Comparison of ENCODE assay signal across 17 cellular contexts in genomic region chr9:88749420-88749819, GRCh38.
DNase-seq lines count a peak whose midpoint lies in the region; ATAC-seq, FAIRE-seq and TF ChIP-seq lines count a peak whose summit lies in the region.
"Had no signal": no experiment of that assay in that cellular context is flagged by ENCODE, and none has a peak within 500 bp of the region (broad histone marks: within the 10 kb centered on the region; RNA-seq: fewer than 3 reads in every experiment).

No MANE protein-coding gene starts in this region.

- H3K36me3 ChIP-seq in astrocyte (ENCODE audit: insufficient read depth, low read length) = no peaks in the 10 kb centered on the region
- H3K36me3 ChIP-seq: Peyer's patch, WERI-Rb-1 had no signal

- no peak overlapping the region for H3K9ac ChIP-seq in astrocyte (ENCODE audit: low read length)

- peaks cover 1% of the 10 kb centered on the region for H3K36me3 Mint-ChIP-seq in astrocyte (ENCODE audit: low read depth, unreplicated experiment)
- no peaks in the 10 kb centered on the region for H3K36me3 Mint-ChIP-seq in activated CD4-positive, alpha-beta memory T cell treated with anti-CD3 and anti-CD28 coated beads, Interleukin-2, amount 10 ng/mL, durations not matched to agents 7 days and 5 days (ENCODE audit: low read depth)

- H3K27ac ChIP-seq in astrocyte (ENCODE audit: low read depth, low read length) = no peak overlapping the region
- H3K27ac ChIP-seq in foreskin keratinocyte = no peak overlapping the region
- H3K27ac ChIP-seq: WERI-Rb-1 had no signal

- H3K4me1 ChIP-seq in astrocyte (ENCODE audit: insufficient read depth, low read length) (peaks cover 33% of the 10 kb centered on the region), foreskin keratinocyte (no peaks in the 10 kb centered on the region)

- CTCF ChIA-PET in activated CD4-positive, alpha-beta memory T cell treated with anti-CD3 and anti-CD28 coated beads, Interleukin-2, amount 10 ng/mL, durations not matched to agents 7 days and 5 days (lab: Charles Lee) = no interaction called here

- H3K4me2 ChIP-seq in astrocyte (ENCODE audit: low read length) = no peak overlapping the region

- POLR2A ChIA-PET in activated CD4-positive, alpha-beta memory T cell treated with anti-CD3 and anti-CD28 coated beads, Interleukin-2, amount 10 ng/mL, durations not matched to agents 7 days and 5 days (lab: Charles Lee) = no interaction called here

- no peak for FAIRE-seq in astrocyte (lab: Jason Lieb, UNC)

- no peaks in the 10 kb centered on the region for H3K9me3 Mint-ChIP-seq in astrocyte (ENCODE audit: unreplicated experiment)
- H3K9me3 Mint-ChIP-seq in activated CD4-positive, alpha-beta memory T cell treated with anti-CD3 and anti-CD28 coated beads, Interleukin-2, amount 10 ng/mL, durations not matched to agents 7 days and 5 days = no peaks in the 10 kb centered on the region

- no peak overlapping the region for H3K4me3 ChIP-seq in astrocyte (ENCODE audit: insufficient read depth, low read depth, low read length)
- H3K4me3 ChIP-seq: body of pancreas, Peyer's patch had no signal

- no peaks in the 10 kb centered on the region for H3K27me3 Mint-ChIP-seq in astrocyte (ENCODE audit: low read depth, unreplicated experiment)
- H3K27me3 Mint-ChIP-seq in activated CD4-positive, alpha-beta memory T cell treated with anti-CD3 and anti-CD28 coated beads, Interleukin-2, amount 10 ng/mL, durations not matched to agents 7 days and 5 days = no peaks in the 10 kb centered on the region

- H2AFZ ChIP-seq in astrocyte (ENCODE audit: low read depth, low read length) = no peak overlapping the region

- H3K4me3 Mint-ChIP-seq in astrocyte (ENCODE audit: unreplicated experiment) = no peak overlapping the region
- no peak overlapping the region for H3K4me3 Mint-ChIP-seq in activated CD4-positive, alpha-beta memory T cell treated with anti-CD3 and anti-CD28 coated beads, Interleukin-2, amount 10 ng/mL, durations not matched to agents 7 days and 5 days

- H3K4me1 Mint-ChIP-seq in astrocyte (ENCODE audit: low read depth, unreplicated experiment) = peaks cover 38% of the 10 kb centered on the region
- no peaks in the 10 kb centered on the region for H3K4me1 Mint-ChIP-seq in activated CD4-positive, alpha-beta memory T cell treated with anti-CD3 and anti-CD28 coated beads, Interleukin-2, amount 10 ng/mL, durations not matched to agents 7 days and 5 days

- ATAC-seq in foreskin keratinocyte (peak; percentile 10), HG02763 (IDR thresholded peaks at IDR 0.05; ENCODE audit: unreplicated experiment) (no peak)
- ATAC-seq: body of pancreas had no signal

- TF ChIP-seq CTCF in astrocyte (IDR thresholded peaks at IDR 0.05; ENCODE audit: insufficient read depth, low read depth, low read length) (no peak), foreskin keratinocyte (conservative IDR thresholded peaks at IDR 0.05) (no peak)

- H3K79me2 ChIP-seq in astrocyte (ENCODE audit: insufficient read depth, low read length) = no peaks in the 10 kb centered on the region

- peak; percentile 52 for DNase-seq in AG20443 (ENCODE audit: low spot score)
- DNase-seq in astrocyte (ENCODE audit: low read depth) = peak; percentile 67
- DNase-seq in foreskin keratinocyte = peak; percentile 53 to 73
- peak; percentile 90 for DNase-seq in renal cortical epithelial cell (ENCODE audit: low read depth)
- DNase-seq in SKM-1 treated with dmso at 0.1 percent for 144 hours (lab: John Stamatoyannopoulos, UW; ENCODE audit: unreplicated experiment) = no peak
- no peak for DNase-seq in T-helper 9 cell
- DNase-seq in activated CD4-positive, alpha-beta memory T cell treated with anti-CD3 and anti-CD28 coated beads, Interleukin-2, amount 10 ng/mL, durations not matched to agents 7 days and 5 days = no peak
- DNase-seq: activated gamma-delta T cell treated with Interleukin-2 at 50 U/mL for 16 hours, AML-193, body of pancreas, head of caudate nucleus, MM.1S, NCI-H2081, NCI-H69, Peyer's patch, WERI-Rb-1 had no signal

- H4K20me1 ChIP-seq in astrocyte (ENCODE audit: insufficient read depth, low read length) = no peaks in the 10 kb centered on the region

- no peaks in the 10 kb centered on the region for H3K9me3 ChIP-seq in astrocyte (ENCODE audit: insufficient read depth, low read depth, low read length)
- H3K9me3 ChIP-seq: body of pancreas, Peyer's patch had no signal

- peak overlapping the region; percentile 1 for H3K27ac Mint-ChIP-seq in astrocyte (ENCODE audit: unreplicated experiment)
- no peak overlapping the region for H3K27ac Mint-ChIP-seq in activated CD4-positive, alpha-beta memory T cell treated with anti-CD3 and anti-CD28 coated beads, Interleukin-2, amount 10 ng/mL, durations not matched to agents 7 days and 5 days

- H3K27me3 ChIP-seq in astrocyte (ENCODE audit: insufficient read depth, low read length) = no peaks in the 10 kb centered on the region
- no peaks in the 10 kb centered on the region for H3K27me3 ChIP-seq in foreskin keratinocyte
- H3K27me3 ChIP-seq: body of pancreas, Peyer's patch had no signal

Comparison
In these comparisons a context has a peak if more than half of its experiments do, and no peak if none do; other contexts are left out.
1. DNase-seq: peak in AG20443 (single experiment), astrocyte (single experiment), foreskin keratinocyte (2 of 2) and renal cortical epithelial cell (single experiment); none in SKM-1 treated with dmso at 0.1 percent for 144 hours (single experiment), T-helper 9 cell (single experiment) and activated CD4-positive, alpha-beta memory T cell treated with anti-CD3 and anti-CD28 coated beads, Interleukin-2, amount 10 ng/mL, durations not matched to agents 7 days and 5 days (single experiment).